ENCODE assay signal across 19 cellular contexts in the genomic region with DNA sequence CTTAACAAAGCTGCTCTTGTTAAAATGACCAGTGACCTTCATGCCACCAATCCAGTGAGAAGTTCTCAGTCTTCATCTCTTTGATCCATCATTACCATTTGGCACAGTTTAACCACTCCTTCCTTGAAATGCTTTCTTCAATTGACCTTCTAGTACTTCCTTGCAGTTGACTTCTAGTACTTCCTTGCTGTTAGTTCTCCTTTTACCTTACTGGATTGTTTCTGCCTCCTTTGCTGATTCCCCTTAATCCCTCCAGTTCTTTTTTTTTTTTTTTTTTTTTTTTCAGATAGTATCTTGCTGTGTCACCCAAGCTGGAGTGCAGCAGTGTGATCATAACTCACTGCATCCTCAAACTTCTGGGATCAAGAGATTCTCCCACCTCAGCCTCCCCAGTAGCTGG.
"Had no signal": no experiment of that assay in that cellular context is flagged by ENCODE, and none has a peak within 500 bp of the region (broad histone marks: within the 10 kb centered on the region; RNA-seq: fewer than 3 reads in every experiment).

No MANE protein-coding gene starts in this region.

- H3K4me1 Mint-ChIP-seq: activated CD4-positive, alpha-beta memory T cell treated with anti-CD3 and anti-CD28 coated beads, Interleukin-2, amount 10 ng/mL, durations not matched to agents 7 days and 5 days; nephron; WTC11 had no signal

- H3K4me3 Mint-ChIP-seq: activated CD4-positive, alpha-beta memory T cell treated with anti-CD3 and anti-CD28 coated beads, Interleukin-2, amount 10 ng/mL, durations not matched to agents 7 days and 5 days; activated T-cell treated with anti-CD3 and anti-CD28 coated beads, Interleukin-2, amount 50 U/mL, for 4 hours; nephron; WTC11 had no signal

- ATAC-seq: activated naive CD4-positive, alpha-beta T cell treated with anti-CD3 and anti-CD28 coated beads, Interleukin-2, amount 50 U/mL, for 72 hours; activated T-cell treated with anti-CD3 and anti-CD28 coated beads, Interleukin-2, amount 50 U/mL, for 4 hours; body of pancreas; foreskin keratinocyte; right cardiac atrium; stimulated activated naive CD8-positive, alpha-beta T cell treated with anti-CD3 and anti-CD28 coated beads, Interleukin-15, Interleukin-2, amounts not matched to agents 100 U/mL and 50 U/mL, for 24 hours; WTC11 had no signal

- DNase-seq: activated CD4-positive, alpha-beta memory T cell treated with anti-CD3 and anti-CD28 coated beads, Interleukin-2, amount 10 ng/mL, durations not matched to agents 7 days and 5 days; activated CD4-positive, alpha-beta T cell treated with anti-CD3 and anti-CD28 coated beads for 4 hours; activated gamma-delta T cell; activated T-cell treated with anti-CD3 and anti-CD28 coated beads, Interleukin-2, amount 50 U/mL, for 4 hours; body of pancreas; central memory CD4-positive, alpha-beta T cell; effector CD8-positive, alpha-beta T cell; foreskin keratinocyte; glutamatergic neuron; mesendoderm; right cardiac atrium; small intestine; stimulated activated CD4-positive, alpha-beta T cell treated with anti-CD3 and anti-CD28 coated beads, Interleukin-4, amount 100 ng/mL, for 4 hours; stimulated activated CD8-positive, alpha-beta memory T cell treated with anti-CD3 and anti-CD28 coated beads, Interleukin-4, amount 100 ng/mL, for 48 hours; stimulated activated naive CD8-positive, alpha-beta T cell treated with anti-CD3 and anti-CD28 coated beads, Interleukin-15, Interleukin-2, amounts not matched to agents 100 U/mL and 50 U/mL, for 24 hours; transverse colon had no signal

- H3K36me3 Mint-ChIP-seq: activated naive CD4-positive, alpha-beta T cell treated with anti-CD3 and anti-CD28 coated beads, Interleukin-2, amount 50 U/mL, for 72 hours had no signal

- H3K27ac Mint-ChIP-seq: activated CD4-positive, alpha-beta memory T cell treated with anti-CD3 and anti-CD28 coated beads, Interleukin-2, amount 10 ng/mL, durations not matched to agents 7 days and 5 days; nephron; WTC11 had no signal

- H3K9me3 Mint-ChIP-seq: activated CD4-positive, alpha-beta memory T cell treated with anti-CD3 and anti-CD28 coated beads, Interleukin-2, amount 10 ng/mL, durations not matched to agents 7 days and 5 days; activated naive CD4-positive, alpha-beta T cell treated with anti-CD3 and anti-CD28 coated beads, Interleukin-2, amount 50 U/mL, for 72 hours; activated T-cell treated with anti-CD3 and anti-CD28 coated beads, Interleukin-2, amount 50 U/mL, for 4 hours; nephron; WTC11 had no signal

- H3K27me3 Mint-ChIP-seq: activated CD4-positive, alpha-beta memory T cell treated with anti-CD3 and anti-CD28 coated beads, Interleukin-2, amount 10 ng/mL, durations not matched to agents 7 days and 5 days had no signal
